ENCODE assay signal across 8 cellular contexts in genomic region chr15:40405501-40406381, GRCh38. TPM values are rescaled to one million over a fixed set of nuclear protein-coding genes. Genes with fewer than 3 reads are reported as not detected.
A peak's percentile ranks its signal among the peaks of the same experiment; 100 is the strongest.
DNase-seq lines count a peak whose midpoint lies in the region; ATAC-seq and TF ChIP-seq lines count a peak whose summit lies in the region.

Gene IVD (plus strand): TSS chr15:40405795. CDS start chr15:40405828, 33 bp downstream.

- H3K9me3 ChIP-seq in liver (ENCODE audit: control insufficient read depth in 4 of 4, low read length in 3 of 4): no peaks in the 10 kb centered on the region

- peaks cover 5 to 28% (median 23%) of the 10 kb centered on the region in 4 donors for H3K4me1 ChIP-seq in liver (ENCODE audit: control insufficient read depth in 4 of 4, insufficient read depth in 4 of 4, low read length in 3 of 4)

- peak; percentile 85 for ATAC-seq in GM19397 (IDR thresholded peaks at IDR 0.05; ENCODE audit: unreplicated experiment)
- peak; percentile 79 for ATAC-seq in HG03571 (IDR thresholded peaks at IDR 0.05; ENCODE audit: unreplicated experiment)

- TF ChIP-seq CTCF in C4-2B (conservative IDR thresholded peaks at IDR 0.05) (no peak), dorsolateral prefrontal cortex (IDR thresholded peaks at IDR 0.05 in 54 of 56, conservative IDR thresholded peaks at IDR 0.05 in 2 of 56; ENCODE audit: low read depth in 1 of 56, partially characterized antibody in 56 of 56) (peak in 39 of 56 donors; percentile 4 to 59 (median 31)), liver (IDR thresholded peaks at IDR 0.05; ENCODE audit: low read depth, low read length, missing input control) (no peak)

- peaks cover 49% of the 10 kb centered on the region for H3K4me1 Mint-ChIP-seq in activated CD4-positive, alpha-beta memory T cell treated with anti-CD3 and anti-CD28 coated beads for 36 hours (ENCODE audit: low read depth)

- peak; percentile 18 to 28 for TF ChIP-seq RAD21 in liver (IDR thresholded peaks at IDR 0.05)

- H3K27ac Mint-ChIP-seq in activated CD4-positive, alpha-beta memory T cell treated with anti-CD3 and anti-CD28 coated beads for 36 hours: peak within 1 kb of the TSS; percentile 65

- H3K36me3 Mint-ChIP-seq in activated CD4-positive, alpha-beta memory T cell treated with anti-CD3 and anti-CD28 coated beads for 36 hours: peaks cover 15% of the 10 kb centered on the region

- CTCF ChIA-PET in activated CD4-positive, alpha-beta memory T cell treated with anti-CD3 and anti-CD28 coated beads for 36 hours (lab: Charles Lee): interaction anchor here (0.9 to 3.4 kb wide), 8 partner anchors 16 to 131 kb away, joined by 3 to 15 read pairs (median 4); partner anchors contain the start of gene PLCB2

- H3K27me3 Mint-ChIP-seq in activated CD4-positive, alpha-beta memory T cell treated with anti-CD3 and anti-CD28 coated beads for 36 hours: no peaks in the 10 kb centered on the region

- H3K9ac ChIP-seq in liver (ENCODE audit: low read depth in 1 of 2, low read length in 2 of 2): peak within 1 kb of the TSS; percentile 67 to 95

- H3K4me3 ChIP-seq in dorsolateral prefrontal cortex (peak within 1 kb of the TSS; percentile 69 to 99 (median 87)), liver (ENCODE audit: low read depth in 1 of 3, low read length in 3 of 3) (peak within 1 kb of the TSS; percentile 82 to 91 (median 84))

- no peaks in the 10 kb centered on the region for H3K9me3 Mint-ChIP-seq in activated CD4-positive, alpha-beta memory T cell treated with anti-CD3 and anti-CD28 coated beads for 36 hours

- under 1% methylated on average over 54 of the region's 54 CpGs for WGBS in liver

- H3K27ac ChIP-seq in C4-2B (peak within 1 kb of the TSS; percentile 88), dorsolateral prefrontal cortex (peak within 1 kb of the TSS; percentile 67 to 97 (median 92)), liver (ENCODE audit: low read depth in 1 of 2, low read length in 2 of 2) (peak within 1 kb of the TSS; percentile 80 to 81)

- peak within 1 kb of the TSS; percentile 69 for H3K4me3 Mint-ChIP-seq in activated CD4-positive, alpha-beta memory T cell treated with anti-CD3 and anti-CD28 coated beads for 36 hours

- POLR2A ChIA-PET in activated CD4-positive, alpha-beta memory T cell treated with anti-CD3 and anti-CD28 coated beads for 36 hours (lab: Charles Lee): interaction anchor here (1.0 to 1.8 kb wide), 6 partner anchors 11 to 98 kb away, joined by 3 to 6 read pairs (median 4); partner anchors contain the start of genes KNSTRN and PLCB2

- H3K36me3 ChIP-seq in liver (ENCODE audit: control insufficient read depth in 4 of 4, insufficient read depth in 3 of 4, low read depth in 1 of 4, low read length in 3 of 4): peaks cover 4 to 12% (median 9%) of the 10 kb centered on the region in 4 donors

- H3K27me3 ChIP-seq in dorsolateral prefrontal cortex (no peaks in the 10 kb centered on the region), liver (ENCODE audit: control insufficient read depth in 4 of 4, insufficient read depth in 4 of 4, low read length in 3 of 4) (no peaks in the 10 kb centered on the region)

- DNase-seq in NCI-H82 treated with DMSO at 0.1 percent for 48 hours (lab: John Stamatoyannopoulos, UW; ENCODE audit: unreplicated experiment) (peak; percentile 76), dorsolateral prefrontal cortex (peak; percentile 93 to 99 (median 97))
- peak; percentile 95 for DNase-seq in activated CD4-positive, alpha-beta memory T cell treated with anti-CD3 and anti-CD28 coated beads for 36 hours
- DNase-seq in stimulated activated CD4-positive, alpha-beta T cell treated with anti-CD3 and anti-CD28 coated beads, Interleukin-4, amount 100 ng/mL, for 24 hours: peak; percentile 93

- intact Hi-C loops in activated CD4-positive, alpha-beta memory T cell treated with anti-CD3 and anti-CD28 coated beads for 36 hours (cut with micrococcal nuclease): loop anchor here (1.0 to 10.0 kb wide), 4 partner anchors 23 to 289 kb away; partner anchors contain the start of genes BAHD1, KNSTRN and RAD51
- intact Hi-C loops in dorsolateral prefrontal cortex (cut with DNase I): loop anchor here (5.0 kb wide), 3 partner anchors 38 to 83 kb away; partner anchors contain the start of genes CCDC9B (in 1 of the 2) and INAFM2 (in 1 of the 2)

TF ChIP-seq in liver, 16 proteins besides CTCF, POLR2A, EP300 and RAD21:
- TF ChIP-seq, protein P1, sequence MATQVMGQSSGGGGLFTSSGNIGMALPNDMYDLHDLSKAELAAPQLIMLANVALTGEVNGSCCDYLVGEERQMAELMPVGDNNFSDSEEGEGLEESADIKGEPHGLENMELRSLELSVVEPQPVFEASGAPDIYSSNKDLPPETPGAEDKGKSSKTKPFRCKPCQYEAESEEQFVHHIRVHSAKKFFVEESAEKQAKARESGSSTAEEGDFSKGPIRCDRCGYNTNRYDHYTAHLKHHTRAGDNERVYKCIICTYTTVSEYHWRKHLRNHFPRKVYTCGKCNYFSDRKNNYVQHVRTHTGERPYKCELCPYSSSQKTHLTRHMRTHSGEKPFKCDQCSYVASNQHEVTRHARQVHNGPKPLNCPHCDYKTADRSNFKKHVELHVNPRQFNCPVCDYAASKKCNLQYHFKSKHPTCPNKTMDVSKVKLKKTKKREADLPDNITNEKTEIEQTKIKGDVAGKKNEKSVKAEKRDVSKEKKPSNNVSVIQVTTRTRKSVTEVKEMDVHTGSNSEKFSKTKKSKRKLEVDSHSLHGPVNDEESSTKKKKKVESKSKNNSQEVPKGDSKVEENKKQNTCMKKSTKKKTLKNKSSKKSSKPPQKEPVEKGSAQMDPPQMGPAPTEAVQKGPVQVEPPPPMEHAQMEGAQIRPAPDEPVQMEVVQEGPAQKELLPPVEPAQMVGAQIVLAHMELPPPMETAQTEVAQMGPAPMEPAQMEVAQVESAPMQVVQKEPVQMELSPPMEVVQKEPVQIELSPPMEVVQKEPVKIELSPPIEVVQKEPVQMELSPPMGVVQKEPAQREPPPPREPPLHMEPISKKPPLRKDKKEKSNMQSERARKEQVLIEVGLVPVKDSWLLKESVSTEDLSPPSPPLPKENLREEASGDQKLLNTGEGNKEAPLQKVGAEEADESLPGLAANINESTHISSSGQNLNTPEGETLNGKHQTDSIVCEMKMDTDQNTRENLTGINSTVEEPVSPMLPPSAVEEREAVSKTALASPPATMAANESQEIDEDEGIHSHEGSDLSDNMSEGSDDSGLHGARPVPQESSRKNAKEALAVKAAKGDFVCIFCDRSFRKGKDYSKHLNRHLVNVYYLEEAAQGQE (IDR thresholded peaks at IDR 0.05): peak; percentile 28
- no peak for TF ChIP-seq ATF3 (IDR thresholded peaks at IDR 0.05)
- no peak for TF ChIP-seq FOXA2 (IDR thresholded peaks at IDR 0.05)
- peak; percentile 77 to 84 for TF ChIP-seq EGR1 (IDR thresholded peaks at IDR 0.05; ENCODE audit: low read depth in 2 of 2)
- peak; percentile 91 for TF ChIP-seq SP1 (IDR thresholded peaks at IDR 0.05)
- TF ChIP-seq JUND (IDR thresholded peaks at IDR 0.05): no peak
- no peak for TF ChIP-seq MAX (IDR thresholded peaks at IDR 0.05)
- no peak for TF ChIP-seq GABPA (IDR thresholded peaks at IDR 0.05 in 1 of 2, conservative IDR thresholded peaks at IDR 0.05 in 1 of 2)
- peak; percentile 97 for TF ChIP-seq YY1 (IDR thresholded peaks at IDR 0.05)
- TF ChIP-seq HNF4A (conservative IDR thresholded peaks at IDR 0.05): peak; percentile 55 to 64
- TF ChIP-seq TAF1 (conservative IDR thresholded peaks at IDR 0.05): peak; percentile 82
- TF ChIP-seq RXRA (IDR thresholded peaks at IDR 0.05): peak; percentile 63 to 87

RNA-seq across cellular contexts. Expression of gene IVD, which starts in this region (rescaled TPM):
- 10 to 100 TPM; 37.3 to 38.7 TPM for total RNA-seq in activated CD4-positive, alpha-beta memory T cell treated with anti-CD3 and anti-CD28 coated beads for 36 hours
- total RNA-seq in dorsolateral prefrontal cortex (100 to 1,000 TPM in 22 of 120 experiments, 10 to 100 TPM in 98; 64.9 to 126 (median 91.0) TPM), liver (10 to 100 TPM; 40.3 to 95.7 TPM)
- polyA plus RNA-seq in liver: 100 to 1,000 TPM in 1 of 2 donors, 10 to 100 TPM in 1; 93.0 to 156 TPM

Comparison
In these comparisons a context has a peak if more than half of its experiments do, and no peak if none do; other contexts are left out.
1. Peak in every context shown above with its lines: DNase-seq, ATAC-seq, H3K4me3 ChIP-seq and H3K27ac ChIP-seq.
2. CTCF ChIP-seq: peak in dorsolateral prefrontal cortex (39 of 56); none in C4-2B (single experiment) and liver (single experiment).